In genomic region chr6:116877743-116878142, GRCh38 we compare ENCODE assay signal across 1 cellular context.
TF ChIP-seq lines count a peak whose summit lies in the region.

No MANE protein-coding gene starts in this region.

TF ChIP-seq in HepG2, 621 proteins besides CTCF, POLR2A, EP300 and RAD21:
- TF ChIP-seq MIXL1 (CRISPR knock-in tag; IDR thresholded peaks at IDR 0.05), result no peak
- peak; percentile 89; the same call in 1 of the 2 replicates for TF ChIP-seq CBX2 (IDR thresholded peaks at IDR 0.05; ENCODE audit: low read depth, low read length)
- no peak for TF ChIP-seq CBX2 (CRISPR knock-in tag; IDR thresholded peaks at IDR 0.05; ENCODE audit: low read depth)
